ENCODE assay signal across 36 cellular contexts in the genomic region with DNA sequence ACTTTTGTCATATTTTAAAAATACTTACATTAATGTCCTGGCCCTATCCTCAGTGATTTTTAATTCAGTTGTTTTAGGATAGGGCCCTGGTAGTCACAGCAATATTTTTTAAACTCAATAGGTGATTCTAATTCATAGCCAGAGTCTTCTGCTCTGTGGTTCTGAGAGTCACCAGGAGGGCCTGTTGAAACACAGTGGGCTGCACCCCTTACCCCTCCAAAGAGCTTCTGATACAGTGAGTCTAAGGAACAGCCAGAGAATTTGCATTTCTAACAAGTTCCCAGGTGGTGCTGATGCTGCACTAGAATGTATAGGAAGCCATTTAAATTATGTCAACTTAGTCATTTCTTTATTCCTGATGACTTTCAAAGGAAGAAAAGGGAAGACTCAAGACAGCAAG.
"Had no signal": no experiment of that assay in that cellular context is flagged by ENCODE, and none has a peak within 500 bp of the region (broad histone marks: within the 10 kb centered on the region; RNA-seq: fewer than 3 reads in every experiment).

No MANE protein-coding gene starts in this region.

- H3K9me3 Mint-ChIP-seq: activated naive CD4-positive, alpha-beta T cell treated with anti-CD3 and anti-CD28 coated beads for 36 hours; activated naive CD4-positive, alpha-beta T cell treated with anti-CD3 and anti-CD28 coated beads, Interleukin-2, amount 10 ng/mL, durations not matched to agents 7 days and 5 days; activated naive CD4-positive, alpha-beta T cell treated with anti-CD3 and anti-CD28 coated beads, Interleukin-2, amount 50 U/mL, for 24 hours; activated naive CD4-positive, alpha-beta T cell treated with anti-CD3 and anti-CD28 coated beads, Interleukin-2, amount 50 U/mL, for 72 hours; activated naive CD8-positive, alpha-beta T cell treated with anti-CD3 and anti-CD28 coated beads, Interleukin-2, amount 10 ng/mL, durations not matched to agents 7 days and 5 days; activated naive CD8-positive, alpha-beta T cell treated with anti-CD3 and anti-CD28 coated beads, Interleukin-2, amount 50 U/mL, for 24 hours; activated T-cell treated with anti-CD3 and anti-CD28 coated beads, Interleukin-2, amount 50 U/mL, for 4 hours; activated T-cell treated with anti-CD3 and anti-CD28 coated beads, Interleukin-2, amount 50 U/mL, for 72 hours; activated T-helper 1 cell treated with anti-CD3 and anti-CD28 coated beads, Interleukin-12 subunit alpha, Interleukin-12 subunit beta, Interleukin-2, Interleukin-4 antibody, amounts not matched to agents 30 ng/mL and 10 ng/mL and 1 ng/mL, durations not matched to agents 14 hours and 24 hours and 36 hours; activated T-helper 17 cell treated with anti-CD3 and anti-CD28 coated beads, Interleukin-2, amount 50 U/mL, for 72 hours; activated T-helper 2 cell treated with anti-CD3 and anti-CD28 coated beads, Interferon-gamma antibody, Interleukin-2, Interleukin-4, amounts not matched to agents 10 μg/mL and 5 μg/mL and 100 μg/mL, durations not matched to agents 14 hours and 24 hours and 36 hours had no signal

- H3K4me3 ChIP-seq: adrenal gland, ascending aorta, body of pancreas, breast epithelium, cardiac muscle cell had no signal

- H3K27me3 ChIP-seq: adrenal gland, ascending aorta, body of pancreas, brain microvascular endothelial cell, breast epithelium, cardiac muscle cell had no signal

- H3K4me1 Mint-ChIP-seq: activated naive CD4-positive, alpha-beta T cell treated with anti-CD3 and anti-CD28 coated beads, Interleukin-2, amount 10 ng/mL, durations not matched to agents 7 days and 5 days; activated naive CD4-positive, alpha-beta T cell treated with anti-CD3 and anti-CD28 coated beads, Interleukin-2, amount 50 U/mL, for 24 hours; activated naive CD8-positive, alpha-beta T cell treated with anti-CD3 and anti-CD28 coated beads for 36 hours; activated naive CD8-positive, alpha-beta T cell treated with anti-CD3 and anti-CD28 coated beads, Interleukin-2, amount 10 ng/mL, durations not matched to agents 7 days and 5 days; activated naive CD8-positive, alpha-beta T cell treated with anti-CD3 and anti-CD28 coated beads, Interleukin-2, amount 50 U/mL, for 24 hours; activated T-helper 17 cell treated with anti-CD3 and anti-CD28 coated beads, Interleukin-2, amount 50 U/mL, for 72 hours; central memory CD8-positive, alpha-beta T cell had no signal

- H3K27ac ChIP-seq: adrenal gland, ascending aorta, body of pancreas, brain microvascular endothelial cell, breast epithelium, cardiac muscle cell had no signal

- DNase-seq: activated effector memory CD4-positive, alpha-beta T cell treated with anti-CD3 and anti-CD28 coated beads, Interleukin-2, amount 50 U/mL, for 16 hours; activated effector memory CD4-positive, alpha-beta T cell treated with Interleukin-2 at 50 U/mL for 16 hours; activated gamma-delta T cell; activated gamma-delta T cell treated with Interleukin-2 at 50 U/mL for 16 hours; activated naive CD4-positive, alpha-beta T cell; activated naive CD4-positive, alpha-beta T cell treated with anti-CD3 and anti-CD28 coated beads for 36 hours; activated naive CD4-positive, alpha-beta T cell treated with anti-CD3 and anti-CD28 coated beads, Interleukin-2, amount 10 ng/mL, durations not matched to agents 7 days and 5 days; activated naive CD4-positive, alpha-beta T cell treated with anti-CD3 and anti-CD28 coated beads, Interleukin-2, amount 50 U/mL, for 16 hours; activated naive CD4-positive, alpha-beta T cell treated with Interleukin-2 at 50 U/mL for 16 hours; activated naive CD8-positive, alpha-beta T cell treated with anti-CD3 and anti-CD28 coated beads for 36 hours; activated naive CD8-positive, alpha-beta T cell treated with anti-CD3 and anti-CD28 coated beads, Interleukin-2, amount 10 ng/mL, durations not matched to agents 7 days and 5 days; activated naive CD8-positive, alpha-beta T cell treated with anti-CD3 and anti-CD28 coated beads, Interleukin-2, amount 50 U/mL, for 24 hours; activated T-cell treated with anti-CD3 and anti-CD28 coated beads, Interleukin-2, amount 50 U/mL, for 4 hours; activated T-cell treated with anti-CD3 and anti-CD28 coated beads, Interleukin-2, amount 50 U/mL, for 48 hours; activated T-cell treated with anti-CD3 and anti-CD28 coated beads, Interleukin-2, amount 50 U/mL, for 72 hours; adrenal gland; amniotic stem cell; amygdala; anterior cingulate cortex; aorta; body of pancreas; brain microvascular endothelial cell; caudate nucleus; central memory CD4-positive, alpha-beta T cell; cerebellar nuclear complex had no signal

- H3K36me3 Mint-ChIP-seq: activated naive CD4-positive, alpha-beta T cell treated with anti-CD3 and anti-CD28 coated beads, Interleukin-2, amount 10 ng/mL, durations not matched to agents 7 days and 5 days; activated naive CD4-positive, alpha-beta T cell treated with anti-CD3 and anti-CD28 coated beads, Interleukin-2, amount 50 U/mL, for 24 hours; activated naive CD4-positive, alpha-beta T cell treated with anti-CD3 and anti-CD28 coated beads, Interleukin-2, amount 50 U/mL, for 72 hours; activated naive CD8-positive, alpha-beta T cell; activated naive CD8-positive, alpha-beta T cell treated with anti-CD3 and anti-CD28 coated beads for 36 hours; activated naive CD8-positive, alpha-beta T cell treated with anti-CD3 and anti-CD28 coated beads, Interleukin-2, amount 10 ng/mL, durations not matched to agents 7 days and 5 days; brain had no signal

- H3K4me1 ChIP-seq: adrenal gland, ascending aorta, body of pancreas, breast epithelium had no signal

- ATAC-seq: activated naive CD4-positive, alpha-beta T cell treated with anti-CD3 and anti-CD28 coated beads, Interleukin-2, amount 50 U/mL, for 72 hours; activated naive CD8-positive, alpha-beta T cell treated with anti-CD3 and anti-CD28 coated beads, Interleukin-2, amount 50 U/mL, for 24 hours; activated T-cell treated with anti-CD3 and anti-CD28 coated beads, Interleukin-2, amount 50 U/mL, for 4 hours; activated T-cell treated with anti-CD3 and anti-CD28 coated beads, Interleukin-2, amount 50 U/mL, for 72 hours; activated T-helper 17 cell treated with anti-CD3 and anti-CD28 coated beads, Interleukin-2, amount 50 U/mL, for 72 hours; body of pancreas had no signal

- H3K27ac Mint-ChIP-seq: activated naive CD4-positive, alpha-beta T cell treated with anti-CD3 and anti-CD28 coated beads for 36 hours; activated naive CD4-positive, alpha-beta T cell treated with anti-CD3 and anti-CD28 coated beads, Interleukin-2, amount 10 ng/mL, durations not matched to agents 7 days and 5 days; activated naive CD4-positive, alpha-beta T cell treated with anti-CD3 and anti-CD28 coated beads, Interleukin-2, amount 50 U/mL, for 24 hours; activated naive CD4-positive, alpha-beta T cell treated with anti-CD3 and anti-CD28 coated beads, Interleukin-2, amount 50 U/mL, for 72 hours; activated naive CD8-positive, alpha-beta T cell; activated naive CD8-positive, alpha-beta T cell treated with anti-CD3 and anti-CD28 coated beads for 36 hours; activated naive CD8-positive, alpha-beta T cell treated with anti-CD3 and anti-CD28 coated beads, Interleukin-2, amount 10 ng/mL, durations not matched to agents 7 days and 5 days; activated naive CD8-positive, alpha-beta T cell treated with anti-CD3 and anti-CD28 coated beads, Interleukin-2, amount 50 U/mL, for 24 hours; activated T-cell treated with anti-CD3 and anti-CD28 coated beads, Interleukin-2, amount 50 U/mL, for 72 hours; activated T-helper 1 cell treated with anti-CD3 and anti-CD28 coated beads, Interleukin-12 subunit alpha, Interleukin-12 subunit beta, Interleukin-2, Interleukin-4 antibody, amounts not matched to agents 30 ng/mL and 10 ng/mL and 1 ng/mL, durations not matched to agents 14 hours and 24 hours and 36 hours; activated T-helper 17 cell treated with anti-CD3 and anti-CD28 coated beads, Interleukin-2, amount 50 U/mL, for 72 hours; activated T-helper 2 cell treated with anti-CD3 and anti-CD28 coated beads, Interferon-gamma antibody, Interleukin-2, Interleukin-4, amounts not matched to agents 10 μg/mL and 5 μg/mL and 100 μg/mL, durations not matched to agents 14 hours and 24 hours and 36 hours; brain had no signal

- H3K4me3 Mint-ChIP-seq: activated naive CD4-positive, alpha-beta T cell treated with anti-CD3 and anti-CD28 coated beads for 36 hours; activated naive CD4-positive, alpha-beta T cell treated with anti-CD3 and anti-CD28 coated beads, Interleukin-2, amount 10 ng/mL, durations not matched to agents 7 days and 5 days; activated naive CD4-positive, alpha-beta T cell treated with anti-CD3 and anti-CD28 coated beads, Interleukin-2, amount 50 U/mL, for 24 hours; activated naive CD8-positive, alpha-beta T cell; activated naive CD8-positive, alpha-beta T cell treated with anti-CD3 and anti-CD28 coated beads for 36 hours; activated naive CD8-positive, alpha-beta T cell treated with anti-CD3 and anti-CD28 coated beads, Interleukin-2, amount 10 ng/mL, durations not matched to agents 7 days and 5 days; activated naive CD8-positive, alpha-beta T cell treated with anti-CD3 and anti-CD28 coated beads, Interleukin-2, amount 50 U/mL, for 24 hours; activated T-cell treated with anti-CD3 and anti-CD28 coated beads, Interleukin-2, amount 50 U/mL, for 4 hours; activated T-cell treated with anti-CD3 and anti-CD28 coated beads, Interleukin-2, amount 50 U/mL, for 72 hours; activated T-helper 1 cell treated with anti-CD3 and anti-CD28 coated beads, Interleukin-12 subunit alpha, Interleukin-12 subunit beta, Interleukin-2, Interleukin-4 antibody, amounts not matched to agents 30 ng/mL and 10 ng/mL and 1 ng/mL, durations not matched to agents 14 hours and 24 hours and 36 hours; activated T-helper 17 cell treated with anti-CD3 and anti-CD28 coated beads, Interleukin-2, amount 50 U/mL, for 72 hours; brain; central memory CD8-positive, alpha-beta T cell had no signal

- H3K27me3 Mint-ChIP-seq: activated naive CD4-positive, alpha-beta T cell treated with anti-CD3 and anti-CD28 coated beads, Interleukin-2, amount 10 ng/mL, durations not matched to agents 7 days and 5 days; activated naive CD4-positive, alpha-beta T cell treated with anti-CD3 and anti-CD28 coated beads, Interleukin-2, amount 50 U/mL, for 24 hours; activated naive CD8-positive, alpha-beta T cell; activated naive CD8-positive, alpha-beta T cell treated with anti-CD3 and anti-CD28 coated beads for 36 hours; activated naive CD8-positive, alpha-beta T cell treated with anti-CD3 and anti-CD28 coated beads, Interleukin-2, amount 10 ng/mL, durations not matched to agents 7 days and 5 days; activated naive CD8-positive, alpha-beta T cell treated with anti-CD3 and anti-CD28 coated beads, Interleukin-2, amount 50 U/mL, for 24 hours; activated T-helper 17 cell treated with anti-CD3 and anti-CD28 coated beads, Interleukin-2, amount 50 U/mL, for 72 hours; central memory CD8-positive, alpha-beta T cell had no signal

- H3K36me3 ChIP-seq: adrenal gland, ascending aorta, brain microvascular endothelial cell, cardiac muscle cell had no signal
